In genomic region chr1:56451491-56451890, GRCh38 we compare ENCODE assay signal across 1 cellular context.
TF ChIP-seq lines count a peak whose summit lies in the region.

No MANE protein-coding gene starts in this region.

TF ChIP-seq in A549, 52 proteins besides CTCF, POLR2A, EP300 and RAD21 (continued from another document):
- no peak for TF ChIP-seq ELK1 (IDR thresholded peaks at IDR 0.05; ENCODE audit: low read depth, low read length)
- TF ChIP-seq ZFP36 (IDR thresholded peaks at IDR 0.05; ENCODE audit: borderline replicate concordance, partially characterized antibody): no peak
- TF ChIP-seq FOSL2 (IDR thresholded peaks at IDR 0.05): no peak
- TF ChIP-seq FOSL2 (CRISPR knock-in tag; IDR thresholded peaks at IDR 0.05): no peak
- no peak for TF ChIP-seq HDAC2 (IDR thresholded peaks at IDR 0.05)
- no peak for TF ChIP-seq EHMT2 (IDR thresholded peaks at IDR 0.05; ENCODE audit: low read depth)
- no peak for TF ChIP-seq CBX2 (IDR thresholded peaks at IDR 0.05; ENCODE audit: borderline replicate concordance, low read depth)
- no peak for TF ChIP-seq USF2 (IDR thresholded peaks at IDR 0.05)
TF ChIP-seq in A549: peak in this region for 0.
